In genomic region chr5:448061-448765, GRCh38 we compare ENCODE assay signal across 14 cellular contexts. TPM values are rescaled to one million over a fixed set of nuclear protein-coding genes. Genes with fewer than 3 reads are reported as not detected.
DNase-seq lines count a peak whose midpoint lies in the region; ATAC-seq and TF ChIP-seq lines count a peak whose summit lies in the region.
"Had no signal": no experiment of that assay in that cellular context is flagged by ENCODE, and none has a peak within 500 bp of the region (broad histone marks: within the 10 kb centered on the region; RNA-seq: fewer than 3 reads in every experiment).

No MANE protein-coding gene starts in this region.

- H3K4me3 ChIP-seq in right atrium auricular region (no peak overlapping the region), dorsolateral prefrontal cortex (peak overlapping the region in 2 of 59 donors; percentile 12 to 14), aorta (ENCODE audit: low read length in 2 of 2) (no peak overlapping the region)

- H3K36me3 ChIP-seq in right atrium auricular region: peaks cover 60% of the 10 kb centered on the region
- H3K36me3 ChIP-seq in aorta (ENCODE audit: control insufficient read depth in 1 of 2, insufficient read depth in 2 of 2, low read length in 1 of 2): peaks cover 0 to 8% of the 10 kb centered on the region in 2 donors

- WGBS in aorta, 2 donors: 89 to 90% methylated on average over 21 of the region's 21 CpGs

- CTCF ChIA-PET in GM10248 (lab: Yijun Ruan, JAX): interaction anchor here (1.1 to 8.5 kb wide), 6 partner anchors 10 to 453 kb away, joined by 3 to 96 read pairs (median 6); no protein-coding TSS in a partner anchor

- POLR2A ChIA-PET in GM10248 (lab: Yijun Ruan, JAX): no interaction called here

- H3K27ac ChIP-seq in right atrium auricular region (no peak overlapping the region), dorsolateral prefrontal cortex (peak overlapping the region in 37 of 59 donors; percentile 6 to 75 (median 43)), aorta (ENCODE audit: low read depth in 1 of 2, low read length in 2 of 2) (no peak overlapping the region)

- intact Hi-C loops in Right ventricle myocardium inferior (cut with DNase I) (loop anchor here (5.0 kb wide), 1 partner anchor 454 kb away; no protein-coding TSS in a partner anchor), dorsolateral prefrontal cortex (cut with DNase I) (loop anchor here (2.0 to 10.0 kb wide), 3 partner anchors 25 to 454 kb away; partner anchors contain the start of genes BRD9 (in 1 of the 2) and TRIP13 (in 1 of the 2)), aorta (cut with DNase I) (loop anchor here in 1 of 2 donors (10.0 kb wide), 2 partner anchors 167 to 447 kb away; partner anchors contain the start of genes BRD9, CEP72 and TRIP13)

- no peaks in the 10 kb centered on the region for H3K27me3 ChIP-seq in right atrium auricular region
- H3K27me3 ChIP-seq in dorsolateral prefrontal cortex: no peaks in the 10 kb centered on the region
- H3K27me3 ChIP-seq in aorta (ENCODE audit: control insufficient read depth in 1 of 2, insufficient read depth in 2 of 2, low read length in 1 of 2): no peaks in the 10 kb centered on the region
- H3K27me3 ChIP-seq: BE2C had no signal

- TF ChIP-seq CTCF in right atrium auricular region (IDR thresholded peaks at IDR 0.05): no peak
- TF ChIP-seq CTCF in dorsolateral prefrontal cortex (IDR thresholded peaks at IDR 0.05 in 54 of 56, conservative IDR thresholded peaks at IDR 0.05 in 2 of 56; ENCODE audit: low read depth in 1 of 56, partially characterized antibody in 56 of 56): no peak
- no peak for TF ChIP-seq CTCF in GM10248 (IDR thresholded peaks at IDR 0.05; ENCODE audit: control extremely low read depth, extremely low read depth, low read depth, missing control alignments)

- peaks cover 0 to 20% of the 10 kb centered on the region in 2 donors for H3K9me3 ChIP-seq in right atrium auricular region
- H3K9me3 ChIP-seq in aorta (ENCODE audit: control insufficient read depth, low read length): no peaks in the 10 kb centered on the region
- H3K9me3 ChIP-seq: BE2C had no signal

- ATAC-seq in Right ventricle myocardium inferior (peak; percentile 33), aorta (ENCODE audit: low FRiP score) (peak; percentile 58)
- ATAC-seq: naive thymus-derived CD8-positive, alpha-beta T cell had no signal

- H3K4me1 ChIP-seq in right atrium auricular region: peaks cover 0 to 11% of the 10 kb centered on the region in 2 donors
- H3K4me1 ChIP-seq in aorta (ENCODE audit: control insufficient read depth in 1 of 2, insufficient read depth in 2 of 2, low read length in 2 of 2): no peaks in the 10 kb centered on the region

- DNase-seq in Right ventricle myocardium inferior (ENCODE audit: missing footprints): peak; percentile 91
- DNase-seq in right atrium auricular region (ENCODE audit: low spot score): no peak
- peak in 6 of 10 donors; percentile 45 to 73 (median 59) for DNase-seq in dorsolateral prefrontal cortex
- DNase-seq in midbrain (lab: John Stamatoyannopoulos, UW): peak; percentile 68
- DNase-seq in aorta: peak; percentile 79 to 92
- no peak for DNase-seq in NCI-H345 treated with DMSO at 0.1 percent for 48 hours (lab: John Stamatoyannopoulos, UW; ENCODE audit: unreplicated experiment)
- DNase-seq in epidermal melanocyte (ENCODE audit: insufficient read length, low spot score): no peak
- no peak for DNase-seq in GM10248 (ENCODE audit: extremely low spot score)
- DNase-seq: BE2C; KG1; NCI-H345; SHP77 treated with DMSO at 0.1 percent for 48 hours; stimulated activated CD4-positive, alpha-beta T cell treated with anti-CD3 and anti-CD28 coated beads, Interleukin-15, amount 100 ng/mL, for 24 hours had no signal

RNA-seq across cellular contexts. Expression of gene EXOC3, which starts 5.2 kb away (rescaled TPM):
- total RNA-seq in Right ventricle myocardium inferior: 47.3 TPM
- 10 to 100 TPM; 34.7 to 40.7 TPM for total RNA-seq in right atrium auricular region
- total RNA-seq in dorsolateral prefrontal cortex: 100 to 1,000 TPM in 4 of 120 experiments, 10 to 100 TPM in 116; 50.6 to 107 (median 77.8) TPM
- total RNA-seq in aorta: 10 to 100 TPM; 54.6 to 65.2 TPM
- 10 to 100 TPM; 31.3 to 88.9 TPM for polyA plus RNA-seq in aorta

Comparison
In these comparisons a context has a peak if more than half of its experiments do, and no peak if none do; other contexts are left out.
1. DNase-seq: peak in Right ventricle myocardium inferior (single experiment), dorsolateral prefrontal cortex (6 of 10), midbrain (single experiment) and aorta (2 of 2); none in right atrium auricular region (single experiment), NCI-H345 treated with DMSO at 0.1 percent for 48 hours (single experiment), epidermal melanocyte (single experiment) and GM10248 (single experiment).
2. H3K27ac ChIP-seq: peak in dorsolateral prefrontal cortex (37 of 59); none in right atrium auricular region (0 of 2) and aorta (0 of 2).